In genomic region chr21:36630485-36631206, GRCh38 we compare ENCODE assay signal across 8 cellular contexts.
DNase-seq lines count a peak whose midpoint lies in the region; ATAC-seq and TF ChIP-seq lines count a peak whose summit lies in the region.

No MANE protein-coding gene starts in this region.

- H3K27me3 ChIP-seq in A673 (replicated peaks; ENCODE audit: insufficient read depth, low read depth, low read length, poor library complexity), result no peaks in the 10 kb centered on the region
- H3K27me3 ChIP-seq in stomach, result peaks cover 0 to 22% (median 0%) of the 10 kb centered on the region in 3 donors

- WGBS in stomach, 5 donors, result 44 to 49% (median 46%) methylated on average over 14 to 19 of the region's 19 CpGs

- intact Hi-C loops in A673 (cut with micrococcal nuclease; ENCODE audit: unreplicated experiment) (no loop called here), stomach (cut with DNase I; ENCODE audit: low total_unique reads) (no loop called here)

- POLR2A ChIA-PET in A673 (lab: Charles Lee; ENCODE audit: low non-redundant PET), result interaction anchor here (0.7 kb wide), 1 partner anchor 13 kb away, joined by 3 read pairs; no protein-coding TSS in a partner anchor

- CTCF ChIA-PET in A673 (lab: Charles Lee), result interaction anchor here (0.5 to 2.2 kb wide), 21 partner anchors 9 to 1137 kb away, joined by 3 to 18 read pairs (median 4); no protein-coding TSS in a partner anchor

- H3K4me3 ChIP-seq in A673 (ENCODE audit: low read depth, low read length, poor library complexity, severe bottlenecking) (no peak overlapping the region), stomach (no peak overlapping the region)

- ATAC-seq in naive B cell (ENCODE audit: low read depth in 2 of 2) (no peak), HG03520 (IDR thresholded peaks at IDR 0.05; ENCODE audit: unreplicated experiment) (no peak)

- no peak overlapping the region for H3K4me3 Mint-ChIP-seq in naive B cell

- H3K9me3 Mint-ChIP-seq in naive B cell, result peaks cover 0 to 10% (median 4%) of the 10 kb centered on the region in 7 donors

- no TSS peak for BruUV-seq in A673 (replicated peaks; lab: Mats Ljungman, UMichigan)

- DNase-seq in A673 (ENCODE audit: low spot score) (peak; percentile 66), GM13976 (ENCODE audit: low spot score) (peak; percentile 77), NCI-H524 (lab: John Stamatoyannopoulos, UW) (peak; percentile 27 to 67), naive B cell (peak; percentile 9), stomach (peak; percentile 80)
- peak; percentile 45 to 60 for DNase-seq in activated CD4-positive, alpha-beta T cell treated with anti-CD3 and anti-CD28 coated beads, Interleukin-2, amount 50 U/mL, for 24 hours (ENCODE audit: low read depth in 1 of 2, low spot score in 1 of 2)
- peak; percentile 32 for DNase-seq in effector CD8-positive, alpha-beta T cell (lab: John Stamatoyannopoulos, UW)

- in situ Hi-C loops in GM13976 (cut with MboI; ENCODE audit: low sequenced_read_pairs, unreplicated experiment), result no loop called here

- H3K4me1 ChIP-seq in A673 (ENCODE audit: insufficient read depth, low read length, poor library complexity, severe bottlenecking), result no peaks in the 10 kb centered on the region
- H3K4me1 ChIP-seq in stomach, result peaks cover 0 to 8% (median 3%) of the 10 kb centered on the region in 4 donors

- TF ChIP-seq EP300 in stomach (IDR thresholded peaks at IDR 0.05), result no peak

- no peak overlapping the region for H3K27ac Mint-ChIP-seq in naive B cell

- no peak overlapping the region for H3K27ac ChIP-seq in A673 (ENCODE audit: low read depth, low read length, poor library complexity, severe bottlenecking)
- H3K27ac ChIP-seq in stomach, result no peak overlapping the region

- H3K27me3 Mint-ChIP-seq in naive B cell, result peaks cover 0 to 11% (median 6%) of the 10 kb centered on the region in 3 donors

- no peaks in the 10 kb centered on the region for H3K4me1 Mint-ChIP-seq in naive B cell

- no peaks in the 10 kb centered on the region for H3K36me3 Mint-ChIP-seq in naive B cell

- TF ChIP-seq CTCF in A673 (conservative IDR thresholded peaks at IDR 0.05; ENCODE audit: low read depth, low read length), result peak; percentile 90
- peak; percentile 73 for TF ChIP-seq CTCF in GM13976 (IDR thresholded peaks at IDR 0.05; ENCODE audit: borderline replicate concordance, control extremely low read depth, extremely low read depth, insufficient read depth, missing control alignments)
- peak in 5 of 7 experiments; percentile 21 to 75 (median 59) for TF ChIP-seq CTCF in stomach (IDR thresholded peaks at IDR 0.05)

- no peak for TF ChIP-seq POLR2A in stomach (IDR thresholded peaks at IDR 0.05)

- H3K9me3 ChIP-seq in A673 (ENCODE audit: low read depth, low read length, poor library complexity, severe bottlenecking), result peaks cover 5% of the 10 kb centered on the region
- H3K9me3 ChIP-seq in stomach, result no peaks in the 10 kb centered on the region

- no peaks in the 10 kb centered on the region for H3K36me3 ChIP-seq in A673 (ENCODE audit: insufficient read depth, low read length, poor library complexity, severe bottlenecking)
- no peaks in the 10 kb centered on the region for H3K36me3 ChIP-seq in stomach

Comparison
In these comparisons a context has a peak if more than half of its experiments do, and no peak if none do; other contexts are left out.
1. DNase-seq: peak in every context shown above with its lines; median percentile 80 in stomach; 77 in GM13976; 66 in A673; 52 in activated CD4-positive, alpha-beta T cell treated with anti-CD3 and anti-CD28 coated beads, Interleukin-2, amount 50 U/mL, for 24 hours; 47 in NCI-H524; 32 in effector CD8-positive, alpha-beta T cell; 9 in naive B cell.